ENCODE assay signal across 8 cellular contexts in genomic region chr4:131724847-131725246, GRCh38.
A peak's percentile ranks its signal among the peaks of the same experiment; 100 is the strongest.
DNase-seq lines count a peak whose midpoint lies in the region; TF ChIP-seq lines count a peak whose summit lies in the region.
"Not testable (repeated sequence)": the region's sequence is repeated elsewhere in the genome, so short reads cannot be mapped to it uniquely, and the experiment has no call there.

No MANE protein-coding gene starts in this region.

- no CpG with 5 or more reads among the region's 37 CpGs for WGBS in HUES64

- H3K9me3 ChIP-seq in HUES64 (ENCODE audit: insufficient read depth, low read depth, low read length); NT2/D1 (ENCODE audit: insufficient read depth, low read length); cardiac muscle cell (ENCODE audit: low read depth); mucosa of rectum (ENCODE audit: control insufficient read depth in 2 of 2, low read length in 2 of 2): not testable (repeated sequence)

- not testable (repeated sequence) for H3K27me3 ChIP-seq in HUES64 (ENCODE audit: insufficient read depth, low read length); NT2/D1 (ENCODE audit: insufficient read depth, insufficient read length); brain microvascular endothelial cell (replicated peaks); cardiac muscle cell; mucosa of rectum (ENCODE audit: control insufficient read depth in 2 of 2, insufficient read depth in 2 of 2, low read length in 2 of 2)

- not testable (repeated sequence) for TF ChIP-seq CTCF in brain microvascular endothelial cell (IDR thresholded peaks at IDR 0.05; ENCODE audit: low read depth, low read length, missing control alignments); cardiac muscle cell (IDR thresholded peaks at IDR 0.05; ENCODE audit: low read depth, low read length)

- H3K36me3 ChIP-seq in HUES64 (ENCODE audit: insufficient read depth, low read length); NT2/D1 (ENCODE audit: insufficient read depth, insufficient read length, low read length); brain microvascular endothelial cell (replicated peaks); cardiac muscle cell; mucosa of rectum (ENCODE audit: control insufficient read depth in 2 of 2, insufficient read depth in 2 of 2, low read length in 2 of 2): not testable (repeated sequence)

- DNase-seq in CMK (ENCODE audit: low read depth) (peak; percentile 31), NT2/D1 (ENCODE audit: low read depth, low spot score) (peak; percentile 8), cardiac muscle cell (ENCODE audit: low read depth in 1 of 2, low spot score in 1 of 2) (peak; percentile 57 to 61)
- peak; percentile 55 for DNase-seq in activated CD4-positive, CD25-positive, alpha-beta regulatory T cell treated with anti-CD3 and anti-CD28 coated beads, Interleukin-2, amount 50 U/mL, for 72 hours
- DNase-seq in brain microvascular endothelial cell = not testable (repeated sequence)
- DNase-seq in stimulated activated CD4-positive, alpha-beta T cell treated with anti-CD3 and anti-CD28 coated beads, TNF-alpha, amount 100 ng/mL, for 24 hours (ENCODE audit: low read depth in 3 of 3) = peak in 2 of 3 experiments; percentile 11 to 48

- H3K4me1 ChIP-seq in HUES64 (ENCODE audit: insufficient read depth, low read length); NT2/D1 (ENCODE audit: insufficient read depth, insufficient read length); cardiac muscle cell (ENCODE audit: low read depth); mucosa of rectum (ENCODE audit: control insufficient read depth in 2 of 2, insufficient read depth in 2 of 2, low read length in 2 of 2): not testable (repeated sequence)

- peak overlapping the region; percentile 41 for H3K4me3 ChIP-seq in HUES64 (ENCODE audit: low read length)
- not testable (repeated sequence) for H3K4me3 ChIP-seq in NT2/D1 (ENCODE audit: insufficient read length, low read depth); cardiac muscle cell
- H3K4me3 ChIP-seq in brain microvascular endothelial cell (ENCODE audit: low read depth, low read length) = peak overlapping the region; percentile 40
- H3K4me3 ChIP-seq in mucosa of rectum (ENCODE audit: low read length in 2 of 2) = peak overlapping the region; percentile 39 to 44

- H3K27ac ChIP-seq in HUES64 (ENCODE audit: low read depth, low read length); brain microvascular endothelial cell; cardiac muscle cell; mucosa of rectum (ENCODE audit: low read depth in 2 of 2, low read length in 2 of 2): not testable (repeated sequence)

- H3K9ac ChIP-seq in HUES64 (ENCODE audit: low read depth, low read length); NT2/D1 (ENCODE audit: insufficient read length, low read depth); mucosa of rectum (ENCODE audit: low read depth in 1 of 2, low read length in 2 of 2): not testable (repeated sequence)

- in situ Hi-C loops in brain microvascular endothelial cell (cut with HindIII; ENCODE audit: low pct_ligation_motif_present, low sequenced_read_pairs) = not testable (repeated sequence)
